Comparison of ENCODE assay signal across 8 cellular contexts in genomic region chr2:100381240-100381639, GRCh38. TPM values are rescaled to one million over a fixed set of nuclear protein-coding genes. Genes with fewer than 3 reads are reported as not detected.
DNase-seq lines count a peak whose midpoint lies in the region; ATAC-seq and TF ChIP-seq lines count a peak whose summit lies in the region.

No MANE protein-coding gene starts in this region.

- DNase-seq in AG10803 (ENCODE audit: low read depth) (peak; percentile 56), HuH-7.5 (ENCODE audit: low spot score) (peak; percentile 41), PC-9 (peak; percentile 35 to 40), activated T-cell treated with anti-CD3 and anti-CD28 coated beads for 48 hours (ENCODE audit: low read depth) (peak; percentile 60), fibroblast of peridontal ligament (ENCODE audit: extremely low read depth) (peak; percentile 78), substantia nigra (lab: John Stamatoyannopoulos, UW) (peak in 44 of 49 donors; percentile 7 to 88 (median 54))

- H3K4me2 ChIP-seq in PC-9 = no peak overlapping the region

- ATAC-seq in GM18868 (IDR thresholded peaks at IDR 0.05; ENCODE audit: unreplicated experiment) = peak; percentile 84

- BruUV-seq in PC-9 (replicated peaks; lab: Mats Ljungman, UMichigan) = no TSS peak

- no peaks in the 10 kb centered on the region for H3K79me2 ChIP-seq in PC-9 (ENCODE audit: low read depth)

- no peaks in the 10 kb centered on the region for H3K36me3 ChIP-seq in PC-9 (ENCODE audit: low read depth)
- no peaks in the 10 kb centered on the region for H3K36me3 ChIP-seq in neutrophil

- no peaks in the 10 kb centered on the region for H3K9me2 ChIP-seq in PC-9 (ENCODE audit: insufficient read depth)

- CTCF ChIA-PET in PC-9 (lab: Charles Lee) = interaction anchor here (0.5 to 0.9 kb wide), 2 partner anchors 119 to 822 kb away, joined by 4 to 5 read pairs; no protein-coding TSS in a partner anchor

- no peak overlapping the region for H2AFZ ChIP-seq in PC-9

- H3K27ac ChIP-seq in PC-9 (no peak overlapping the region), neutrophil (no peak overlapping the region), substantia nigra (ENCODE audit: low read depth, low read length, poor library complexity, severe bottlenecking) (no peak overlapping the region)

- no peaks in the 10 kb centered on the region for H4K20me1 ChIP-seq in PC-9 (ENCODE audit: insufficient read depth)

- H3K4me3 ChIP-seq in AG10803 (ENCODE audit: low read length) (no peak overlapping the region), PC-9 (no peak overlapping the region), neutrophil (ENCODE audit: low read depth in 1 of 2, low read length in 1 of 2) (no peak overlapping the region)

- POLR2A ChIA-PET in PC-9 (lab: Charles Lee; ENCODE audit: unreplicated experiment) = no interaction called here

- H3K27me3 ChIP-seq in PC-9 (ENCODE audit: insufficient read depth, low read depth) (peaks cover 88% of the 10 kb centered on the region), neutrophil (no peaks in the 10 kb centered on the region)

- no peaks in the 10 kb centered on the region for H3K9me3 ChIP-seq in PC-9 (ENCODE audit: insufficient read depth, low read depth)
- no peaks in the 10 kb centered on the region for H3K9me3 ChIP-seq in neutrophil

- H3K4me1 ChIP-seq in PC-9 (replicated peaks; ENCODE audit: insufficient read depth) (no peaks in the 10 kb centered on the region), neutrophil (ENCODE audit: control insufficient read depth in 1 of 2, insufficient read depth in 1 of 2, low read depth in 1 of 2, low read length in 1 of 2) (no peaks in the 10 kb centered on the region)

- TF ChIP-seq CTCF in AG10803 (conservative IDR thresholded peaks at IDR 0.05; ENCODE audit: low read length) = peak; percentile 98
- TF ChIP-seq CTCF in PC-9 (conservative IDR thresholded peaks at IDR 0.05) = peak; percentile 90
- TF ChIP-seq CTCF in neutrophil (IDR thresholded peaks at IDR 0.05) = peak; percentile 75

- no peaks in the 10 kb centered on the region for H3F3A ChIP-seq in PC-9 (ENCODE audit: insufficient read depth, low read depth)

- intact Hi-C loops in PC-9 (cut with micrococcal nuclease; ENCODE audit: unreplicated experiment) = loop anchor here (1.0 kb wide), 1 partner anchor 118 kb away; no protein-coding TSS in a partner anchor

RNA-seq across cellular contexts. Expression of gene CHST10, which starts 36.2 kb away (rescaled TPM):
- not detected in 2 replicates for total RNA-seq in PC-9 (2021)

RNA-seq across cellular contexts. Expression of gene LONRF2, which starts 58.9 kb away (rescaled TPM):
- total RNA-seq in PC-9 (2021) = not detected in 2 replicates
